Comparison of ENCODE assay signal across 8 cellular contexts in genomic region chr5:82719368-82719767, GRCh38.
A peak's percentile ranks its signal among the peaks of the same experiment; 100 is the strongest.
DNase-seq lines count a peak whose midpoint lies in the region; ATAC-seq and TF ChIP-seq lines count a peak whose summit lies in the region.

No MANE protein-coding gene starts in this region.

- ATAC-seq in activated CD4-positive, alpha-beta T cell treated with anti-CD3 and anti-CD28 coated beads for 36 hours, result peak; percentile 53
- ATAC-seq in HG03103 (IDR thresholded peaks at IDR 0.05; ENCODE audit: low read depth, unreplicated experiment) (peak; percentile 82), GM19023 (IDR thresholded peaks at IDR 0.05; ENCODE audit: unreplicated experiment) (no peak)

- no peak overlapping the region for H3K4me2 ChIP-seq in smooth muscle cell

- H3K27me3 Mint-ChIP-seq in activated CD4-positive, alpha-beta T cell treated with anti-CD3 and anti-CD28 coated beads for 36 hours, result no peaks in the 10 kb centered on the region
- no peaks in the 10 kb centered on the region for H3K27me3 Mint-ChIP-seq in activated naive CD4-positive, alpha-beta T cell treated with anti-CD3 and anti-CD28 coated beads, Interleukin-2, amount 10 ng/mL, durations not matched to agents 7 days and 5 days

- no peak overlapping the region for H3K4me3 ChIP-seq in smooth muscle cell

- H3K27me3 ChIP-seq in smooth muscle cell (ENCODE audit: low read depth), result no peaks in the 10 kb centered on the region

- H3K4me3 Mint-ChIP-seq in activated CD4-positive, alpha-beta T cell treated with anti-CD3 and anti-CD28 coated beads for 36 hours, result no peak overlapping the region
- H3K4me3 Mint-ChIP-seq in activated naive CD4-positive, alpha-beta T cell treated with anti-CD3 and anti-CD28 coated beads, Interleukin-2, amount 10 ng/mL, durations not matched to agents 7 days and 5 days, result no peak overlapping the region

- CTCF ChIA-PET in activated CD4-positive, alpha-beta T cell treated with anti-CD3 and anti-CD28 coated beads for 36 hours (lab: Charles Lee), result no interaction called here
- CTCF ChIA-PET in activated naive CD4-positive, alpha-beta T cell treated with anti-CD3 and anti-CD28 coated beads, Interleukin-2, amount 10 ng/mL, durations not matched to agents 7 days and 5 days (lab: Charles Lee), result no interaction called here

- no peaks in the 10 kb centered on the region for H3K9me3 ChIP-seq in smooth muscle cell (replicated peaks; ENCODE audit: low read depth)

- H3K27ac Mint-ChIP-seq in activated CD4-positive, alpha-beta T cell treated with anti-CD3 and anti-CD28 coated beads for 36 hours, result no peak overlapping the region
- no peak overlapping the region for H3K27ac Mint-ChIP-seq in activated naive CD4-positive, alpha-beta T cell treated with anti-CD3 and anti-CD28 coated beads, Interleukin-2, amount 10 ng/mL, durations not matched to agents 7 days and 5 days

- no peaks in the 10 kb centered on the region for H3F3A ChIP-seq in smooth muscle cell (ENCODE audit: low read depth)

- H3K9me3 Mint-ChIP-seq in activated CD4-positive, alpha-beta T cell treated with anti-CD3 and anti-CD28 coated beads for 36 hours (ENCODE audit: low read depth), result no peaks in the 10 kb centered on the region
- no peaks in the 10 kb centered on the region for H3K9me3 Mint-ChIP-seq in activated naive CD4-positive, alpha-beta T cell treated with anti-CD3 and anti-CD28 coated beads, Interleukin-2, amount 10 ng/mL, durations not matched to agents 7 days and 5 days

- H3K36me3 ChIP-seq in smooth muscle cell (ENCODE audit: low read depth), result no peaks in the 10 kb centered on the region

- no peaks in the 10 kb centered on the region for H3K79me2 ChIP-seq in smooth muscle cell (ENCODE audit: low read depth)

- no peaks in the 10 kb centered on the region for H4K20me1 ChIP-seq in smooth muscle cell (ENCODE audit: low read depth)

- WGBS in smooth muscle cell (ENCODE audit: low lambda C conversion rate), result 9% methylated on average over 1 of the region's 1 CpG

- intact Hi-C loops in activated CD4-positive, alpha-beta T cell treated with anti-CD3 and anti-CD28 coated beads for 36 hours (cut with DNase I, micrococcal nuclease), result no loop called here

- peak; percentile 4 for DNase-seq in activated CD4-positive, alpha-beta T cell treated with anti-CD3 and anti-CD28 coated beads for 36 hours
- DNase-seq in activated CD4-positive, alpha-beta T cell treated with anti-CD3 and anti-CD28 coated beads for 1 hour, result no peak
- peak; percentile 13 for DNase-seq in UCSD-AML1 (lab: John Stamatoyannopoulos, UW; ENCODE audit: unreplicated experiment)
- DNase-seq in smooth muscle cell (lab: John Stamatoyannopoulos, UW; ENCODE audit: unreplicated experiment), result no peak
- DNase-seq in activated naive CD4-positive, alpha-beta T cell treated with anti-CD3 and anti-CD28 coated beads, Interleukin-2, amount 10 ng/mL, durations not matched to agents 7 days and 5 days, result no peak
- no peak for DNase-seq in stimulated activated CD4-positive, alpha-beta T cell treated with anti-CD3 and anti-CD28 coated beads, Interleukin-2, amount 100 ng/mL, for 48 hours

- no peak overlapping the region for H3K9ac ChIP-seq in smooth muscle cell (ENCODE audit: low read depth)

- TF ChIP-seq CTCF in smooth muscle cell (IDR thresholded peaks at IDR 0.05; ENCODE audit: borderline replicate concordance, insufficient read depth, poor library complexity, severe bottlenecking), result no peak

- H3K27ac ChIP-seq in smooth muscle cell (ENCODE audit: low read depth), result peak overlapping the region; percentile 67

- POLR2A ChIA-PET in activated CD4-positive, alpha-beta T cell treated with anti-CD3 and anti-CD28 coated beads for 36 hours (lab: Charles Lee), result no interaction called here

- H2AFZ ChIP-seq in smooth muscle cell (ENCODE audit: low read depth), result no peak overlapping the region

- peaks cover 2% of the 10 kb centered on the region for H3K4me1 Mint-ChIP-seq in activated CD4-positive, alpha-beta T cell treated with anti-CD3 and anti-CD28 coated beads for 36 hours
- H3K4me1 Mint-ChIP-seq in activated naive CD4-positive, alpha-beta T cell treated with anti-CD3 and anti-CD28 coated beads, Interleukin-2, amount 10 ng/mL, durations not matched to agents 7 days and 5 days, result no peaks in the 10 kb centered on the region

- H3K36me3 Mint-ChIP-seq in activated CD4-positive, alpha-beta T cell treated with anti-CD3 and anti-CD28 coated beads for 36 hours (ENCODE audit: low read depth), result no peaks in the 10 kb centered on the region
- no peaks in the 10 kb centered on the region for H3K36me3 Mint-ChIP-seq in activated naive CD4-positive, alpha-beta T cell treated with anti-CD3 and anti-CD28 coated beads, Interleukin-2, amount 10 ng/mL, durations not matched to agents 7 days and 5 days

- peaks cover 16% of the 10 kb centered on the region for H3K4me1 ChIP-seq in smooth muscle cell (ENCODE audit: low read depth)

Comparison
In these comparisons a context has a peak if more than half of its experiments do, and no peak if none do; other contexts are left out.
1. DNase-seq: peak in activated CD4-positive, alpha-beta T cell treated with anti-CD3 and anti-CD28 coated beads for 36 hours (single experiment) and UCSD-AML1 (single experiment); none in activated CD4-positive, alpha-beta T cell treated with anti-CD3 and anti-CD28 coated beads for 1 hour (single experiment), smooth muscle cell (single experiment), activated naive CD4-positive, alpha-beta T cell treated with anti-CD3 and anti-CD28 coated beads, Interleukin-2, amount 10 ng/mL, durations not matched to agents 7 days and 5 days (single experiment) and stimulated activated CD4-positive, alpha-beta T cell treated with anti-CD3 and anti-CD28 coated beads, Interleukin-2, amount 100 ng/mL, for 48 hours (0 of 2).